11 cellular contexts compared by ENCODE assay signal in the genomic region with DNA sequence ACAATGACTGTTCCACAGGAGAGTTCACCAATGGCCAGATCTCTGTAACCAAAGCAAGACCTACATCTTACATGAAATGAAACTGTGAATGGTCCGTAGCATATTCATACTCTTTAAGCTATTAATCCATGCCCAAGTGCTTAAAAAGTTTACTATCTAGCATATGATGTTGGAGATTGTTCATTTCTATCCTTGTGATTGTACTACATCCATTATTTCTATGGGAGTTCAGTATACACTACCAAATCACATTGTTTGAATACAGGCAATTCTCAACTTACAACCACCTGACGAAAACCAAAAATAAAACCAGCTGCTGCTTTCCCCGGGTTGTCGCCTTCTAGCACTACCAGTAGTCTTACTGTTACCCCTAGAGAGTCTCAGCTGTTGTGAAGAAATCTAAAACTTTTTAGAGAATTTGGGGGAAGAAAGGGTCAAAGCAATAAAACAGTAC. TPM values are rescaled to one million over a fixed set of nuclear protein-coding genes. Genes with fewer than 3 reads are reported as not detected.
A peak's percentile ranks its signal among the peaks of the same experiment; 100 is the strongest.
DNase-seq lines count a peak whose midpoint lies in the region; ATAC-seq and TF ChIP-seq lines count a peak whose summit lies in the region.
"Had no signal": no experiment of that assay in that cellular context is flagged by ENCODE, and none has a peak within 500 bp of the region (broad histone marks: within the 10 kb centered on the region; RNA-seq: fewer than 3 reads in every experiment).

No MANE protein-coding gene starts in this region.

- no peak for TF ChIP-seq CTCF in chondrocyte (IDR thresholded peaks at IDR 0.05)

- peak; percentile 27 to 45 for ATAC-seq in activated T-cell treated with anti-CD3 and anti-CD28 coated beads, Interleukin-2, amount 50 U/mL, for 72 hours (replicated peaks in 1 of 2)
- ATAC-seq in HG02938 (IDR thresholded peaks at IDR 0.05; ENCODE audit: unreplicated experiment), result peak; percentile 74

- DNase-seq in activated T-cell treated with anti-CD3 and anti-CD28 coated beads, Interleukin-2, amount 50 U/mL, for 72 hours, result no peak
- no peak for DNase-seq in activated T-cell treated with anti-CD3 and anti-CD28 coated beads, Interleukin-2, amount 50 U/mL, for 1 hour
- DNase-seq in T-helper 2 cell treated with Interferon-gamma antibody and Interleukin-4, amounts not matched to agents 5 μg/mL and 100 μg/mL, for 36 hours (ENCODE audit: low spot score), result no peak
- DNase-seq in mucosa of gallbladder (ENCODE audit: low spot score) (no peak), chondrocyte (ENCODE audit: low spot score) (no peak), DMS79 treated with DMSO at 0.1 percent for 48 hours (lab: John Stamatoyannopoulos, UW) (no peak)
- DNase-seq: BE2C, brain microvascular endothelial cell, SK-N-SH had no signal

- H3K27ac Mint-ChIP-seq in activated T-cell treated with anti-CD3 and anti-CD28 coated beads, Interleukin-2, amount 50 U/mL, for 72 hours, result peak overlapping the region; percentile 96
- peak overlapping the region; percentile 85 for H3K27ac Mint-ChIP-seq in T-helper 2 cell treated with Interferon-gamma antibody and Interleukin-4, amounts not matched to agents 5 μg/mL and 100 μg/mL, for 36 hours
- H3K27ac Mint-ChIP-seq in stimulated activated naive CD8-positive, alpha-beta T cell treated with anti-CD3 and anti-CD28 coated beads, Interleukin-15, Interleukin-2, amounts not matched to agents 100 ng/mL and 50 ng/mL, for 24 hours, result peak overlapping the region; percentile 88
- H3K27ac Mint-ChIP-seq in chondrocyte (ENCODE audit: unreplicated experiment), result no peak overlapping the region

- H3K36me3 Mint-ChIP-seq in activated T-cell treated with anti-CD3 and anti-CD28 coated beads, Interleukin-2, amount 50 U/mL, for 72 hours (ENCODE audit: insufficient read depth in 2 of 2), result peaks cover 0 to 1% of the 10 kb centered on the region in 2 donors
- H3K36me3 Mint-ChIP-seq in T-helper 2 cell treated with Interferon-gamma antibody and Interleukin-4, amounts not matched to agents 5 μg/mL and 100 μg/mL, for 36 hours (ENCODE audit: low read depth), result peaks cover 10% of the 10 kb centered on the region
- H3K36me3 Mint-ChIP-seq in stimulated activated naive CD8-positive, alpha-beta T cell treated with anti-CD3 and anti-CD28 coated beads, Interleukin-15, Interleukin-2, amounts not matched to agents 100 ng/mL and 50 ng/mL, for 24 hours (ENCODE audit: low read depth), result peaks cover 38% of the 10 kb centered on the region
- H3K36me3 Mint-ChIP-seq in chondrocyte (ENCODE audit: low read depth), result no peaks in the 10 kb centered on the region

- no peaks in the 10 kb centered on the region for H3K9me3 Mint-ChIP-seq in activated T-cell treated with anti-CD3 and anti-CD28 coated beads, Interleukin-2, amount 50 U/mL, for 72 hours
- peaks cover 6% of the 10 kb centered on the region for H3K9me3 Mint-ChIP-seq in T-helper 2 cell treated with Interferon-gamma antibody and Interleukin-4, amounts not matched to agents 5 μg/mL and 100 μg/mL, for 36 hours
- no peaks in the 10 kb centered on the region for H3K9me3 Mint-ChIP-seq in stimulated activated naive CD8-positive, alpha-beta T cell treated with anti-CD3 and anti-CD28 coated beads, Interleukin-15, Interleukin-2, amounts not matched to agents 100 ng/mL and 50 ng/mL, for 24 hours
- no peaks in the 10 kb centered on the region for H3K9me3 Mint-ChIP-seq in chondrocyte (ENCODE audit: low read depth)

- H3K27me3 Mint-ChIP-seq in activated T-cell treated with anti-CD3 and anti-CD28 coated beads, Interleukin-2, amount 50 U/mL, for 72 hours (ENCODE audit: low read depth), result no peaks in the 10 kb centered on the region
- no peaks in the 10 kb centered on the region for H3K27me3 Mint-ChIP-seq in T-helper 2 cell treated with Interferon-gamma antibody and Interleukin-4, amounts not matched to agents 5 μg/mL and 100 μg/mL, for 36 hours (ENCODE audit: low read depth)
- no peaks in the 10 kb centered on the region for H3K27me3 Mint-ChIP-seq in stimulated activated naive CD8-positive, alpha-beta T cell treated with anti-CD3 and anti-CD28 coated beads, Interleukin-15, Interleukin-2, amounts not matched to agents 100 ng/mL and 50 ng/mL, for 24 hours
- no peaks in the 10 kb centered on the region for H3K27me3 Mint-ChIP-seq in chondrocyte (ENCODE audit: low read depth)

- peak overlapping the region; percentile 74 to 80 for H3K4me3 Mint-ChIP-seq in activated T-cell treated with anti-CD3 and anti-CD28 coated beads, Interleukin-2, amount 50 U/mL, for 72 hours
- H3K4me3 Mint-ChIP-seq in T-helper 2 cell treated with Interferon-gamma antibody and Interleukin-4, amounts not matched to agents 5 μg/mL and 100 μg/mL, for 36 hours, result peak overlapping the region; percentile 81
- peak overlapping the region; percentile 87 for H3K4me3 Mint-ChIP-seq in stimulated activated naive CD8-positive, alpha-beta T cell treated with anti-CD3 and anti-CD28 coated beads, Interleukin-15, Interleukin-2, amounts not matched to agents 100 ng/mL and 50 ng/mL, for 24 hours
- no peak overlapping the region for H3K4me3 Mint-ChIP-seq in chondrocyte (ENCODE audit: unreplicated experiment)

- peaks cover 56% of the 10 kb centered on the region for H3K4me1 Mint-ChIP-seq in activated T-cell treated with anti-CD3 and anti-CD28 coated beads, Interleukin-2, amount 50 U/mL, for 72 hours (ENCODE audit: low read depth)
- H3K4me1 Mint-ChIP-seq in T-helper 2 cell treated with Interferon-gamma antibody and Interleukin-4, amounts not matched to agents 5 μg/mL and 100 μg/mL, for 36 hours (ENCODE audit: low read depth), result peaks cover 61% of the 10 kb centered on the region
- peaks cover 60% of the 10 kb centered on the region for H3K4me1 Mint-ChIP-seq in stimulated activated naive CD8-positive, alpha-beta T cell treated with anti-CD3 and anti-CD28 coated beads, Interleukin-15, Interleukin-2, amounts not matched to agents 100 ng/mL and 50 ng/mL, for 24 hours (ENCODE audit: low read depth)
- H3K4me1 Mint-ChIP-seq in chondrocyte (ENCODE audit: low read depth), result peaks cover 23% of the 10 kb centered on the region

RNA-seq across cellular contexts. Expression of gene HIVEP2, which starts 37.9 kb away (rescaled TPM):
- total RNA-seq in activated T-cell treated with anti-CD3 and anti-CD28 coated beads, Interleukin-2, amount 50 U/mL, for 72 hours, result 10 to 100 TPM; 25.8 to 30.8 TPM
- total RNA-seq in mucosa of gallbladder, result 16.5 TPM
- total RNA-seq in chondrocyte, result 11.7 to 18.2 TPM (median 13.9 TPM) in 3 replicates
